Comparison of ENCODE assay signal across 8 cellular contexts in genomic region chrX:14029425-14030247, GRCh38. TPM values are rescaled to one million over a fixed set of nuclear protein-coding genes. Genes with fewer than 3 reads are reported as not detected.
DNase-seq lines count a peak whose midpoint lies in the region; ATAC-seq and TF ChIP-seq lines count a peak whose summit lies in the region.

Gene GEMIN8 (minus strand): TSS chrX:14029892. CDS start chrX:14021478, 8,414 bp downstream.

- intact Hi-C loops in CD14-positive monocyte (cut with micrococcal nuclease) = loop anchor here (5.0 to 10.0 kb wide), 5 partner anchors 265 to 522 kb away; no protein-coding TSS in a partner anchor

- peak; percentile 88 for ATAC-seq in GM19395 (IDR thresholded peaks at IDR 0.05; ENCODE audit: unreplicated experiment)
- peak; percentile 71 for ATAC-seq in HG03565 (IDR thresholded peaks at IDR 0.05; ENCODE audit: unreplicated experiment)
- ATAC-seq in activated CD8-positive, alpha-beta T cell treated with anti-CD3 and anti-CD28 coated beads, Interleukin-2, amount 10 ng/mL, durations not matched to agents 7 days and 5 days = peak; percentile 93
- ATAC-seq in lung (ENCODE audit: insufficient read depth, low FRiP score) = peak; percentile 95

- H3K4me1 Mint-ChIP-seq in CD14-positive monocyte = peaks cover 17% of the 10 kb centered on the region
- peaks cover 41% of the 10 kb centered on the region for H3K4me1 Mint-ChIP-seq in activated CD8-positive, alpha-beta T cell treated with anti-CD3 and anti-CD28 coated beads, Interleukin-2, amount 10 ng/mL, durations not matched to agents 7 days and 5 days (ENCODE audit: low read depth)

- peak within 1 kb of the TSS; percentile 93 to 99 (median 95) for H3K27ac Mint-ChIP-seq in CD14-positive monocyte
- peak within 1 kb of the TSS; percentile 95 for H3K27ac Mint-ChIP-seq in activated CD8-positive, alpha-beta T cell treated with anti-CD3 and anti-CD28 coated beads, Interleukin-2, amount 10 ng/mL, durations not matched to agents 7 days and 5 days

- no peaks in the 10 kb centered on the region for H3K27me3 ChIP-seq in lung (ENCODE audit: control insufficient read depth, insufficient read depth)

- peaks cover 3 to 6% of the 10 kb centered on the region in 2 donors for H3K4me1 ChIP-seq in lung (ENCODE audit: control insufficient read depth in 2 of 2, insufficient read depth in 2 of 2, low read length in 2 of 2)

- peaks cover 0 to 4% of the 10 kb centered on the region in 2 donors for H3K9me3 ChIP-seq in lung (ENCODE audit: control insufficient read depth in 2 of 2, insufficient read depth in 1 of 2, low read length in 1 of 2)

- peaks cover 0 to 33% (median 1%) of the 10 kb centered on the region in 3 donors for H3K27me3 Mint-ChIP-seq in CD14-positive monocyte (ENCODE audit: low read depth in 3 of 3)
- H3K27me3 Mint-ChIP-seq in activated CD8-positive, alpha-beta T cell treated with anti-CD3 and anti-CD28 coated beads, Interleukin-2, amount 10 ng/mL, durations not matched to agents 7 days and 5 days (ENCODE audit: low read depth) = no peaks in the 10 kb centered on the region

- H3K36me3 Mint-ChIP-seq in CD14-positive monocyte = peaks cover 0 to 1% of the 10 kb centered on the region in 2 donors
- peaks cover 3% of the 10 kb centered on the region for H3K36me3 Mint-ChIP-seq in activated CD8-positive, alpha-beta T cell treated with anti-CD3 and anti-CD28 coated beads, Interleukin-2, amount 10 ng/mL, durations not matched to agents 7 days and 5 days (ENCODE audit: low read depth)

- peak within 1 kb of the TSS; percentile 91 to 92 for H3K27ac ChIP-seq in lung (ENCODE audit: low read depth in 1 of 2, low read length in 1 of 2)

- H3K4me3 ChIP-seq in lung = peak within 1 kb of the TSS; percentile 75

- POLR2A ChIA-PET in activated CD8-positive, alpha-beta T cell treated with anti-CD3 and anti-CD28 coated beads, Interleukin-2, amount 10 ng/mL, durations not matched to agents 7 days and 5 days (lab: Charles Lee) = interaction anchor here (0.6 to 1.4 kb wide), 6 partner anchors 293 to 1085 kb away, joined by 3 to 7 read pairs (median 4); partner anchors contain the start of genes OFD1 and RAB9A

- DNase-seq in CD14-positive monocyte (ENCODE audit: low spot score) = peak; percentile 80
- DNase-seq in NCI-H82 treated with DMSO at 0.1 percent for 48 hours (lab: John Stamatoyannopoulos, UW; ENCODE audit: unreplicated experiment) = peak; percentile 90
- peak; percentile 88 for DNase-seq in activated CD8-positive, alpha-beta T cell treated with anti-CD3 and anti-CD28 coated beads, Interleukin-2, amount 10 ng/mL, durations not matched to agents 7 days and 5 days
- DNase-seq in effector CD4-positive, alpha-beta T cell = peak; percentile 88
- DNase-seq in lung (ENCODE audit: low spot score) = peak; percentile 86
- peak; percentile 66 to 73 (median 69) for DNase-seq in stimulated activated CD4-positive, alpha-beta T cell treated with anti-CD3 and anti-CD28 coated beads, TNF-alpha, amount 100 ng/mL, for 4 hours (ENCODE audit: low read depth in 3 of 3)

- CTCF ChIA-PET in activated CD8-positive, alpha-beta T cell treated with anti-CD3 and anti-CD28 coated beads, Interleukin-2, amount 10 ng/mL, durations not matched to agents 7 days and 5 days (lab: Charles Lee) = interaction anchor here (0.7 to 1.5 kb wide), 7 partner anchors 279 to 1213 kb away, joined by 3 to 4 read pairs (median 3); no protein-coding TSS in a partner anchor

- TF ChIP-seq CTCF in CD14-positive monocyte (IDR thresholded peaks at IDR 0.05) = no peak
- no peak for TF ChIP-seq CTCF in lung (IDR thresholded peaks at IDR 0.05; ENCODE audit: control extremely low read depth, extremely low read depth)

- 0 to 2% methylated on average over 45 to 71 of the region's 71 CpGs for WGBS in lung, 2 donors

- H3K36me3 ChIP-seq in lung (ENCODE audit: control insufficient read depth in 2 of 2, insufficient read depth in 2 of 2, low read length in 2 of 2) = no peaks in the 10 kb centered on the region

- H3K9me3 Mint-ChIP-seq in CD14-positive monocyte = peaks cover 0 to 6% (median 4%) of the 10 kb centered on the region in 7 donors
- H3K9me3 Mint-ChIP-seq in activated CD8-positive, alpha-beta T cell treated with anti-CD3 and anti-CD28 coated beads, Interleukin-2, amount 10 ng/mL, durations not matched to agents 7 days and 5 days (ENCODE audit: insufficient read depth) = no peaks in the 10 kb centered on the region

- H3K4me3 Mint-ChIP-seq in CD14-positive monocyte = peak within 1 kb of the TSS; percentile 86 to 97
- H3K4me3 Mint-ChIP-seq in activated CD8-positive, alpha-beta T cell treated with anti-CD3 and anti-CD28 coated beads, Interleukin-2, amount 10 ng/mL, durations not matched to agents 7 days and 5 days = peak within 1 kb of the TSS; percentile 87

RNA-seq across cellular contexts. Expression of gene GEMIN8, which starts in this region (rescaled TPM):
- 10 to 100 TPM; 10.9 to 12.6 TPM for polyA plus RNA-seq in CD14-positive monocyte
- 10 to 100 TPM; 16.9 to 19.0 TPM for total RNA-seq in activated CD8-positive, alpha-beta T cell treated with anti-CD3 and anti-CD28 coated beads, Interleukin-2, amount 10 ng/mL, durations not matched to agents 7 days and 5 days
- 10 to 100 TPM; 21.5 to 25.7 TPM for total RNA-seq in lung
- polyA plus RNA-seq in lung = 10 to 100 TPM; 10.9 to 24.3 TPM

Comparison
In these comparisons a context has a peak if more than half of its experiments do, and no peak if none do; other contexts are left out.
1. Peak in every context shown above with its lines: DNase-seq, ATAC-seq, H3K4me3 ChIP-seq and H3K27ac ChIP-seq.